In genomic region chr7:39618868-39619267, GRCh38 we compare ENCODE assay signal across 23 cellular contexts.
"Had no signal": no experiment of that assay in that cellular context is flagged by ENCODE, and none has a peak within 500 bp of the region (broad histone marks: within the 10 kb centered on the region; RNA-seq: fewer than 3 reads in every experiment).

No MANE protein-coding gene starts in this region.

- H3K4me2 ChIP-seq: hepatocyte had no signal

- H2AFZ ChIP-seq: hepatocyte had no signal

- H3K4me3 Mint-ChIP-seq: dendritic cell treated with granulocyte-macrophage colony-stimulating factor and Interleukin-4, amounts not matched to agents 40 ng/mL and 50 ng/mL, for 4 days; immature natural killer cell; mesothelial cell of epicardium had no signal

- H3K9me3 Mint-ChIP-seq: dendritic cell treated with granulocyte-macrophage colony-stimulating factor and Interleukin-4, amounts not matched to agents 40 ng/mL and 50 ng/mL, for 4 days; immature natural killer cell; mesothelial cell of epicardium; naive B cell had no signal

- H3K4me1 ChIP-seq: colonic mucosa had no signal

- H3K36me3 ChIP-seq: colonic mucosa, esophagus muscularis mucosa, gastroesophageal sphincter, heart left ventricle, left lung, lower lobe of right lung had no signal

- H3K27ac ChIP-seq: colonic mucosa, esophagus muscularis mucosa, gastroesophageal sphincter, heart left ventricle, hepatocyte, left lung, lower lobe of right lung had no signal

- H3K36me3 Mint-ChIP-seq: immature natural killer cell, mesothelial cell of epicardium, naive B cell had no signal

- DNase-seq: colonic mucosa; cortex of kidney; effector CD4-positive, alpha-beta T cell; effector memory CD4-positive, alpha-beta T cell; foreskin keratinocyte; heart left ventricle; hypothalamus; immature natural killer cell; islet precursor cell; left cardiac atrium; left lung; left ventricle myocardium superior; lower lobe of right lung; mesenchymal stem cell; mucosa of descending colon; naive B cell had no signal

- FAIRE-seq: endothelial cell of umbilical vein, frontal cortex had no signal

- H3K27me3 ChIP-seq: colonic mucosa, foreskin keratinocyte, heart left ventricle, hepatocyte, left lung had no signal

- H3K27ac Mint-ChIP-seq: dendritic cell treated with granulocyte-macrophage colony-stimulating factor and Interleukin-4, amounts not matched to agents 40 ng/mL and 50 ng/mL, for 4 days; immature natural killer cell; mesothelial cell of epicardium; naive B cell had no signal

- H3K4me3 ChIP-seq: colonic mucosa, esophagus muscularis mucosa, gastroesophageal sphincter, heart left ventricle, hepatocyte, left lung, lower lobe of right lung, mucosa of descending colon had no signal

- H3K9me3 ChIP-seq: colonic mucosa, esophagus muscularis mucosa, gastroesophageal sphincter, heart left ventricle, left lung, lower lobe of right lung, mucosa of descending colon had no signal
